ENCODE assay signal across 1 cellular context in genomic region chr17:82668631-82669099, GRCh38.
TF ChIP-seq lines count a peak whose summit lies in the region.

No MANE protein-coding gene starts in this region.

TF ChIP-seq in K562, 482 proteins besides CTCF, POLR2A, EP300 and RAD21 (continued from another document):
- no peak for TF ChIP-seq ZNF518B (CRISPR knock-in tag; IDR thresholded peaks at IDR 0.05)
